In genomic region chr17:60039096-60039495, GRCh38 we compare ENCODE assay signal across 20 cellular contexts.
"Had no signal": no experiment of that assay in that cellular context is flagged by ENCODE, and none has a peak within 500 bp of the region (broad histone marks: within the 10 kb centered on the region; RNA-seq: fewer than 3 reads in every experiment).

No MANE protein-coding gene starts in this region.

- H3K9me3 Mint-ChIP-seq: activated naive CD4-positive, alpha-beta T cell treated with anti-CD3 and anti-CD28 coated beads, Interleukin-2, amount 50 U/mL, for 72 hours; activated T-cell treated with anti-CD3 and anti-CD28 coated beads, Interleukin-2, amount 50 U/mL, for 24 hours; dendritic cell treated with granulocyte-macrophage colony-stimulating factor and Interleukin-4, amounts not matched to agents 40 ng/mL and 50 ng/mL, for 4 days; nephron; stimulated activated naive CD8-positive, alpha-beta T cell treated with anti-CD3 and anti-CD28 coated beads, Interleukin-15, Interleukin-2, amounts not matched to agents 100 ng/mL and 50 ng/mL, for 24 hours; T-helper 2 cell treated with Interferon-gamma antibody and Interleukin-4, amounts not matched to agents 5 μg/mL and 100 μg/mL, for 36 hours had no signal

- H3K4me3 Mint-ChIP-seq: activated CD8-positive, alpha-beta memory T cell treated with anti-CD3 and anti-CD28 coated beads, Interleukin-2, amount 10 ng/mL, durations not matched to agents 7 days and 5 days; activated T-cell treated with anti-CD3 and anti-CD28 coated beads, Interleukin-2, amount 50 U/mL, for 24 hours; dendritic cell treated with granulocyte-macrophage colony-stimulating factor and Interleukin-4, amounts not matched to agents 40 ng/mL and 50 ng/mL, for 4 days; nephron; stimulated activated naive CD8-positive, alpha-beta T cell treated with anti-CD3 and anti-CD28 coated beads, Interleukin-15, Interleukin-2, amounts not matched to agents 100 ng/mL and 50 ng/mL, for 24 hours; T-helper 2 cell treated with Interferon-gamma antibody and Interleukin-4, amounts not matched to agents 5 μg/mL and 100 μg/mL, for 36 hours had no signal

- H3K4me3 ChIP-seq: esophagus squamous epithelium, heart left ventricle, left lung, prostate gland, upper lobe of right lung had no signal

- H3K9me3 ChIP-seq: esophagus squamous epithelium, heart left ventricle, left lung, prostate gland, upper lobe of right lung had no signal

- H3K4me1 ChIP-seq: left lung, prostate gland had no signal

- ATAC-seq: activated CD8-positive, alpha-beta memory T cell treated with anti-CD3 and anti-CD28 coated beads, Interleukin-2, amount 10 ng/mL, durations not matched to agents 7 days and 5 days; activated naive CD4-positive, alpha-beta T cell treated with anti-CD3 and anti-CD28 coated beads, Interleukin-2, amount 50 U/mL, for 72 hours; heart left ventricle; left lung; sciatic nerve; upper lobe of right lung had no signal

- H3K27ac ChIP-seq: esophagus squamous epithelium, heart left ventricle, left lung, prostate gland, upper lobe of right lung had no signal

- H3K27ac Mint-ChIP-seq: activated CD8-positive, alpha-beta memory T cell treated with anti-CD3 and anti-CD28 coated beads, Interleukin-2, amount 10 ng/mL, durations not matched to agents 7 days and 5 days; activated naive CD4-positive, alpha-beta T cell treated with anti-CD3 and anti-CD28 coated beads, Interleukin-2, amount 50 U/mL, for 72 hours; activated T-cell treated with anti-CD3 and anti-CD28 coated beads, Interleukin-2, amount 50 U/mL, for 24 hours; dendritic cell treated with granulocyte-macrophage colony-stimulating factor and Interleukin-4, amounts not matched to agents 40 ng/mL and 50 ng/mL, for 4 days; nephron; stimulated activated naive CD8-positive, alpha-beta T cell treated with anti-CD3 and anti-CD28 coated beads, Interleukin-15, Interleukin-2, amounts not matched to agents 100 ng/mL and 50 ng/mL, for 24 hours; T-helper 2 cell treated with Interferon-gamma antibody and Interleukin-4, amounts not matched to agents 5 μg/mL and 100 μg/mL, for 36 hours had no signal

- DNase-seq: activated CD4-positive, alpha-beta T cell treated with anti-CD3 and anti-CD28 coated beads, Interleukin-2, amount 50 U/mL, for 48 hours; activated CD4-positive, CD25-positive, alpha-beta regulatory T cell treated with anti-CD3 and anti-CD28 coated beads, Interleukin-2, amount 50 U/mL, for 72 hours; activated CD8-positive, alpha-beta memory T cell treated with anti-CD3 and anti-CD28 coated beads, Interleukin-2, amount 10 ng/mL, durations not matched to agents 7 days and 5 days; activated effector memory CD4-positive, alpha-beta T cell treated with Interleukin-2 at 50 U/mL for 16 hours; activated T-cell treated with anti-CD3 and anti-CD28 coated beads, Interleukin-2, amount 50 U/mL, for 24 hours; amygdala; cerebellar nuclear complex; esophagus squamous epithelium; foreskin melanocyte; heart left ventricle; left lung; stimulated activated CD4-positive, alpha-beta T cell treated with anti-CD3 and anti-CD28 coated beads, Interleukin-4, amount 100 ng/mL, for 1 hour; upper lobe of right lung had no signal

- H3K4me1 Mint-ChIP-seq: nephron had no signal
